ENCODE assay signal across 1 cellular context in the genomic region with DNA sequence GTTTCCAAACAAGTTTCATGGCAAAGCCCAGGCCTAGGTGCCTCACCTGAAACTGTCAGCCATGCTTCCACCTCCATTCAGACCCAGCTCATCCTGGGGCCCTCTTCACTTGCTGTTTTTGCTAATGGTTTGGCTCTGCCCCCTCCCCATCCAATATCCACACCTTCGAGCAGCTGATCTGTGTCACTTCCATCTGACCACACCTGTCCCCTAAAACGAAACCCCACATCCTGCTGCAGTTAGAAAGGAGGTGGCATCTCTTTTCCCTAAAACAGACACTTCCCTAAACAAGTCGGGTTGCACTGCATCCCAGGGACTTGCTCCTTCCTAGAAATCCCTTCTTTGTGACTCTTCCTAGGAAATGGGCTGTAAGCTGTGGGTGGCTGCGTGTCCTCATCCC.
TF ChIP-seq lines count a peak whose summit lies in the region.

No MANE protein-coding gene starts in this region.

TF ChIP-seq in H1, 55 proteins besides CTCF, POLR2A, EP300 and RAD21:
- TF ChIP-seq, protein P1, sequence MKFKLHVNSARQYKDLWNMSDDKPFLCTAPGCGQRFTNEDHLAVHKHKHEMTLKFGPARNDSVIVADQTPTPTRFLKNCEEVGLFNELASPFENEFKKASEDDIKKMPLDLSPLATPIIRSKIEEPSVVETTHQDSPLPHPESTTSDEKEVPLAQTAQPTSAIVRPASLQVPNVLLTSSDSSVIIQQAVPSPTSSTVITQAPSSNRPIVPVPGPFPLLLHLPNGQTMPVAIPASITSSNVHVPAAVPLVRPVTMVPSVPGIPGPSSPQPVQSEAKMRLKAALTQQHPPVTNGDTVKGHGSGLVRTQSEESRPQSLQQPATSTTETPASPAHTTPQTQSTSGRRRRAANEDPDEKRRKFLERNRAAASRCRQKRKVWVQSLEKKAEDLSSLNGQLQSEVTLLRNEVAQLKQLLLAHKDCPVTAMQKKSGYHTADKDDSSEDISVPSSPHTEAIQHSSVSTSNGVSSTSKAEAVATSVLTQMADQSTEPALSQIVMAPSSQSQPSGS (IDR thresholded peaks at IDR 0.05; ENCODE audit: low read length): no peak
- TF ChIP-seq NRF1 (IDR thresholded peaks at IDR 0.05; ENCODE audit: low read depth, low read length) (no peak), SIX5 (IDR thresholded peaks at IDR 0.05; ENCODE audit: low read depth, low read length) (no peak), RFX5 (IDR thresholded peaks at IDR 0.05; ENCODE audit: borderline replicate concordance, low read depth, low read length) (no peak), TEAD4 (IDR thresholded peaks at IDR 0.05; ENCODE audit: low read depth, low read length) (no peak), GABPA (IDR thresholded peaks at IDR 0.05; ENCODE audit: borderline replicate concordance, insufficient read depth, low read length) (no peak), RBBP5 (IDR thresholded peaks at IDR 0.05; ENCODE audit: borderline replicate concordance, low read depth, low read length) (no peak), TCF12 (IDR thresholded peaks at IDR 0.05; ENCODE audit: low read depth, low read length) (no peak), BCL11A (IDR thresholded peaks at IDR 0.05; ENCODE audit: low read depth in 2 of 2, low read length in 2 of 2) (no peak), SP1 (IDR thresholded peaks at IDR 0.05; ENCODE audit: low read depth, low read length) (no peak), TBP (IDR thresholded peaks at IDR 0.05; ENCODE audit: low read depth, low read length) (no peak), CTBP2 (IDR thresholded peaks at IDR 0.05; ENCODE audit: borderline replicate concordance, insufficient read depth, insufficient read length, low read length) (no peak), JUN (IDR thresholded peaks at IDR 0.05; ENCODE audit: low read depth, low read length) (no peak), GTF2F1 (IDR thresholded peaks at IDR 0.05; ENCODE audit: borderline replicate concordance, low read depth, low read length) (no peak), CREB1 (IDR thresholded peaks at IDR 0.05) (no peak), SIN3A (conservative IDR thresholded peaks at IDR 0.05 in 1 of 2, IDR thresholded peaks at IDR 0.05 in 1 of 2; ENCODE audit: low read depth in 1 of 2, low read length in 2 of 2) (no peak), KDM5A (IDR thresholded peaks at IDR 0.05; ENCODE audit: low read length) (no peak), EGR1 (IDR thresholded peaks at IDR 0.05; ENCODE audit: borderline replicate concordance, low read depth, low read length) (no peak)
- TF ChIP-seq, protein P2, sequence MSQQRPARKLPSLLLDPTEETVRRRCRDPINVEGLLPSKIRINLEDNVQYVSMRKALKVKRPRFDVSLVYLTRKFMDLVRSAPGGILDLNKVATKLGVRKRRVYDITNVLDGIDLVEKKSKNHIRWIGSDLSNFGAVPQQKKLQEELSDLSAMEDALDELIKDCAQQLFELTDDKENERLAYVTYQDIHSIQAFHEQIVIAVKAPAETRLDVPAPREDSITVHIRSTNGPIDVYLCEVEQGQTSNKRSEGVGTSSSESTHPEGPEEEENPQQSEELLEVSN (IDR thresholded peaks at IDR 0.05): no peak
